8 cellular contexts compared by ENCODE assay signal in genomic region chr1:36322085-36322785, GRCh38. TPM values are rescaled to one million over a fixed set of nuclear protein-coding genes. Genes with fewer than 3 reads are reported as not detected.
DNase-seq lines count a peak whose midpoint lies in the region; ATAC-seq, FAIRE-seq and TF ChIP-seq lines count a peak whose summit lies in the region.

No MANE protein-coding gene starts in this region.

- FAIRE-seq in K562 (lab: Jason Lieb, UNC): no peak
- FAIRE-seq in HepG2 (lab: Jason Lieb, UNC): no peak

- no peak for TF ChIP-seq CTCF in SK-N-SH (IDR thresholded peaks at IDR 0.05)
- no peak for TF ChIP-seq CTCF in K562 (IDR thresholded peaks at IDR 0.05 in 2 of 3, conservative IDR thresholded peaks at IDR 0.05 in 1 of 3; ENCODE audit: insufficient read depth in 2 of 3, low read depth in 1 of 3, low read length in 3 of 3)
- TF ChIP-seq CTCF in HepG2 (CRISPR knock-in tag; IDR thresholded peaks at IDR 0.05): no peak
- TF ChIP-seq CTCF in suprapubic skin (IDR thresholded peaks at IDR 0.05): no peak
- no peak for TF ChIP-seq CTCF in MM.1S (IDR thresholded peaks at IDR 0.05; ENCODE audit: low read length)

- H3K4me2 ChIP-seq in SK-N-SH: peak overlapping the region; percentile 90; the same call in 1 of the 2 replicates
- H3K4me2 ChIP-seq in K562 (ENCODE audit: insufficient read depth, low read length): peak overlapping the region; percentile 88
- H3K4me2 ChIP-seq in HepG2 (ENCODE audit: low read depth, low read length): no peak overlapping the region
- no peak overlapping the region for H3K4me2 ChIP-seq in MM.1S (ENCODE audit: low read depth, low read length)

- no peak overlapping the region for H2AFZ ChIP-seq in SK-N-SH (ENCODE audit: low read depth)
- no peak overlapping the region for H2AFZ ChIP-seq in K562 (ENCODE audit: low read depth, low read length)
- no peak overlapping the region for H2AFZ ChIP-seq in HepG2 (ENCODE audit: low read length)
- no peak overlapping the region for H2AFZ ChIP-seq in MM.1S (ENCODE audit: low read length)

- H3K4me3 ChIP-seq in SK-N-SH (ENCODE audit: low read depth in 2 of 2, low read length in 1 of 2): peak overlapping the region; percentile 78
- peak overlapping the region; percentile 61 for H3K4me3 ChIP-seq in K562
- peak overlapping the region in 1 of 3 experiments; percentile 72; a peak in 1 of 6 replicates for H3K4me3 ChIP-seq in HepG2 (replicated peaks in 1 of 3; ENCODE audit: insufficient read depth in 1 of 3, low read depth in 2 of 3, low read length in 3 of 3)
- H3K4me3 ChIP-seq in suprapubic skin: peak overlapping the region; percentile 79
- no peak overlapping the region for H3K4me3 ChIP-seq in MM.1S (ENCODE audit: low read length)

- TF ChIP-seq RAD21 in SK-N-SH (IDR thresholded peaks at IDR 0.05; ENCODE audit: low read length) (no peak), K562 (CRISPR knock-in tag; conservative IDR thresholded peaks at IDR 0.05 in 1 of 2, IDR thresholded peaks at IDR 0.05 in 1 of 2) (no peak), HepG2 (CRISPR knock-in tag; IDR thresholded peaks at IDR 0.05) (no peak)

- H3K9me3 ChIP-seq in SK-N-SH (no peaks in the 10 kb centered on the region), K562 (replicated peaks; ENCODE audit: control insufficient read depth, insufficient read depth, low read depth, low read length) (no peaks in the 10 kb centered on the region), HepG2 (ENCODE audit: low read length) (no peaks in the 10 kb centered on the region), suprapubic skin (no peaks in the 10 kb centered on the region), MM.1S (replicated peaks; ENCODE audit: insufficient read depth, low read length) (no peaks in the 10 kb centered on the region)

- H3K27me3 ChIP-seq in SK-N-SH (ENCODE audit: insufficient read depth) (no peaks in the 10 kb centered on the region), K562 (ENCODE audit: control insufficient read depth in 2 of 2, insufficient read depth in 2 of 2, low read length in 2 of 2) (no peaks in the 10 kb centered on the region), HepG2 (ENCODE audit: control insufficient read depth in 1 of 2, insufficient read depth in 2 of 2, low read length in 2 of 2) (no peaks in the 10 kb centered on the region; a peak in 1 of 5 replicates), suprapubic skin (no peaks in the 10 kb centered on the region), MM.1S (replicated peaks; ENCODE audit: insufficient read depth, low read length) (no peaks in the 10 kb centered on the region)

- BruUV-seq in K562 (replicated peaks; lab: Mats Ljungman, UMichigan): no TSS peak
- no TSS peak for BruUV-seq in HepG2 (replicated peaks; lab: Mats Ljungman, UMichigan)

- H4K20me1 ChIP-seq in SK-N-SH (ENCODE audit: insufficient read depth) (0 out of 2 replicates have a peak, but pooled peaks cover 3% of the 10 kb centered on the region), K562 (replicated peaks; ENCODE audit: control insufficient read depth, insufficient read depth, low read length) (no peaks in the 10 kb centered on the region), HepG2 (ENCODE audit: insufficient read depth, low read length) (no peaks in the 10 kb centered on the region), MM.1S (ENCODE audit: insufficient read depth, low read length) (no peaks in the 10 kb centered on the region)

- intact Hi-C loops in K562 (cut with micrococcal nuclease): loop anchor here (5.0 to 10.0 kb wide), 2 partner anchors 65 to 437 kb away; partner anchors contain the start of genes AGO1 and STK40
- intact Hi-C loops in HepG2 (cut with micrococcal nuclease; ENCODE audit: unreplicated experiment): no loop called here

- 96% methylated on average over 48 of the region's 66 CpGs for WGBS in SK-N-SH (ENCODE audit: low lambda C conversion rate)
- 87% methylated on average over 37 of the region's 66 CpGs for WGBS in K562 (ENCODE audit: insufficient coverage, low coverage, missing lambda C conversion rate)
- 97% methylated on average over 40 of the region's 66 CpGs for WGBS in HepG2 (ENCODE audit: low lambda C conversion rate)
- 36% methylated on average over 24 of the region's 66 CpGs for WGBS in suprapubic skin

- ATAC-seq in SK-N-SH treated with all-trans-retinoic acid at 6 μM for 48 hours (no peak), K562 (no peak), HepG2 (no peak), HG03521 (IDR thresholded peaks at IDR 0.05; ENCODE audit: unreplicated experiment) (no peak)

- H3K9ac ChIP-seq in SK-N-SH (no peak overlapping the region), K562 (ENCODE audit: insufficient read depth in 1 of 2, low read depth in 2 of 2, low read length in 2 of 2) (peak overlapping the region; percentile 70 to 94), HepG2 (ENCODE audit: insufficient read depth, low read depth, low read length) (no peak overlapping the region), MM.1S (ENCODE audit: low read length) (no peak overlapping the region)

- H3F3A ChIP-seq in SK-N-SH (replicated peaks; ENCODE audit: insufficient read depth) (peaks cover 5% of the 10 kb centered on the region), MM.1S (ENCODE audit: insufficient read depth, low read length) (no peaks in the 10 kb centered on the region)

- H3K27ac ChIP-seq in SK-N-SH (ENCODE audit: low read depth in 2 of 2, low read length in 1 of 2): peak overlapping the region in 1 of 2 experiments; percentile 70; a peak in 2 of 4 replicates
- H3K27ac ChIP-seq in K562 (ENCODE audit: extremely low read depth, low read depth, low read length): peak overlapping the region; percentile 90; the same call in 1 of the 3 replicates
- no peak overlapping the region for H3K27ac ChIP-seq in HepG2 (ENCODE audit: extremely low read length, insufficient read depth, low read length)
- peak overlapping the region; percentile 85 for H3K27ac ChIP-seq in suprapubic skin
- no peak overlapping the region for H3K27ac ChIP-seq in MM.1S (ENCODE audit: low read length)

- CTCF ChIA-PET in SK-N-SH (lab: Yijun Ruan, JAX): interaction anchor here (0.5 to 5.7 kb wide), 6 partner anchors 20 to 172 kb away, joined by 3 to 29 read pairs (median 7); partner anchors contain the start of gene TRAPPC3
- CTCF ChIA-PET in K562 (lab: Yijun Ruan, JAX; ENCODE audit: low intra/inter-chr PET ratio): no interaction called here
- CTCF ChIA-PET in HepG2 (lab: Yijun Ruan, JAX; ENCODE audit: low intra/inter-chr PET ratio, low total read pairs): no interaction called here

- H3K4me1 ChIP-seq in SK-N-SH (ENCODE audit: control insufficient read depth in 1 of 2, insufficient read depth in 2 of 2, low read depth in 1 of 2, low read length in 1 of 2) (peaks cover 9 to 24% of the 10 kb centered on the region in 2 experiments; a peak in 1 of 4 replicates), K562 (replicated peaks in 1 of 2; ENCODE audit: control insufficient read depth in 2 of 2, insufficient read depth in 2 of 2, low read length in 2 of 2) (peaks cover 36 to 59% of the 10 kb centered on the region in 2 experiments), HepG2 (ENCODE audit: insufficient read depth, low read length) (peaks cover 31% of the 10 kb centered on the region), suprapubic skin (peaks cover 42% of the 10 kb centered on the region), MM.1S (ENCODE audit: low read length) (no peaks in the 10 kb centered on the region)

- TF ChIP-seq POLR2A in K562 (conservative IDR thresholded peaks at IDR 0.05): no peak
- no peak; a peak in 1 of 4 replicates for TF ChIP-seq POLR2A in HepG2 (IDR thresholded peaks at IDR 0.05; ENCODE audit: insufficient read depth in 1 of 2, low read depth in 2 of 2, low read length in 2 of 2)
- no peak for TF ChIP-seq POLR2A in suprapubic skin (IDR thresholded peaks at IDR 0.05)

- no peaks in the 10 kb centered on the region for H3K9me1 ChIP-seq in K562 (ENCODE audit: control insufficient read depth, insufficient read depth, low read length)

- TF ChIP-seq EP300 in SK-N-SH (IDR thresholded peaks at IDR 0.05; ENCODE audit: borderline replicate concordance in 1 of 2, low read depth in 1 of 2, low read length in 1 of 2) (no peak), K562 (IDR thresholded peaks at IDR 0.05; ENCODE audit: low read length) (no peak), HepG2 (IDR thresholded peaks at IDR 0.05; ENCODE audit: low read depth in 2 of 2, low read length in 2 of 2) (no peak), HepG2 (CRISPR knock-in tag; IDR thresholded peaks at IDR 0.05; ENCODE audit: borderline replicate concordance) (no peak), suprapubic skin (IDR thresholded peaks at IDR 0.05) (no peak)

- peaks cover 0 to 6% of the 10 kb centered on the region in 2 experiments for H3K36me3 ChIP-seq in SK-N-SH (replicated peaks in 1 of 2; ENCODE audit: control insufficient read depth in 1 of 2, insufficient read depth in 2 of 2, low read length in 1 of 2)
- peaks cover 4% of the 10 kb centered on the region; the same call in 1 of the 3 replicates for H3K36me3 ChIP-seq in K562 (ENCODE audit: control insufficient read depth, insufficient read depth, low read length)
- H3K36me3 ChIP-seq in HepG2 (replicated peaks in 1 of 2; ENCODE audit: control insufficient read depth in 1 of 2, insufficient read depth in 2 of 2, low read length in 2 of 2): no peaks in the 10 kb centered on the region
- H3K36me3 ChIP-seq in suprapubic skin: no peaks in the 10 kb centered on the region
- H3K36me3 ChIP-seq in MM.1S (replicated peaks; ENCODE audit: insufficient read depth, low read length): no peaks in the 10 kb centered on the region

- H3K9me2 ChIP-seq in SK-N-SH (no peaks in the 10 kb centered on the region), MM.1S (replicated peaks; ENCODE audit: insufficient read depth, low read length) (no peaks in the 10 kb centered on the region)

- POLR2A ChIA-PET in SK-N-SH (lab: Yijun Ruan, JAX): interaction anchor here (0.9 to 1.2 kb wide), 3 partner anchors 15 to 63 kb away, joined by 3 to 4 read pairs (median 3); partner anchors contain the start of genes SH3D21 and STK40
- POLR2A ChIA-PET in K562 (lab: Yijun Ruan, JAX): interaction anchor here (0.5 to 2.1 kb wide), 10 partner anchors 10 to 496 kb away, joined by 3 to 10 read pairs (median 3); no protein-coding TSS in a partner anchor
- POLR2A ChIA-PET in HepG2 (lab: Yijun Ruan, JAX): interaction anchor here (1.1 to 3.5 kb wide), 3 partner anchors 15 to 79 kb away, joined by 4 to 58 read pairs (median 29); partner anchors contain the start of gene SH3D21

- in situ Hi-C loops in K562 (cut with MboI): no loop called here
- in situ Hi-C loops in HepG2 (cut with HindIII; ENCODE audit: extremely low pct_ligation_motif_present, low pct_unique_long_range_greater_than_20kb): no loop called here

- DNase-seq in SK-N-SH: no peak
- DNase-seq in K562 (ENCODE audit: extremely low read depth in 1 of 4, low spot score in 3 of 4): no peak
- DNase-seq in HepG2 (ENCODE audit: low spot score): no peak
- no peak for DNase-seq in suprapubic skin (ENCODE audit: low spot score in 2 of 2)
- DNase-seq in MM.1S: no peak
- no peak for DNase-seq in NOMO-1 treated with DMSO at 0.1 percent for 48 hours (lab: John Stamatoyannopoulos, UW; ENCODE audit: unreplicated experiment)

- H3K79me2 ChIP-seq in SK-N-SH (ENCODE audit: insufficient read depth) (peaks cover 18% of the 10 kb centered on the region; the same call in 1 of the 2 replicates), K562 (ENCODE audit: control insufficient read depth, insufficient read depth, low read length) (peaks cover 18% of the 10 kb centered on the region; the same call in 2 of the 3 replicates), HepG2 (ENCODE audit: insufficient read depth, low read length) (no peaks in the 10 kb centered on the region), MM.1S (ENCODE audit: low read length) (no peaks in the 10 kb centered on the region)

RNA-seq across cellular contexts. Expression of gene EVA1B, which starts 1.2 kb away (rescaled TPM):
- polyA plus RNA-seq in SK-N-SH (2012; rRNA removed) (34.1 and 38.9 TPM in 2 replicates), K562 (2011; rRNA removed) (2.4 and 5.3 TPM in 2 replicates), K562 (2014; fragmentation: Illumina TruSeq; extraction: Trizol) (0.68 and 2.1 TPM in 2 replicates), K562 (2014; fragmentation: Nextera tagmentation; extraction: Ambion mirVana) (under 1 TPM; 0.08 to 0.13 TPM), K562 (2014; rRNA removed) (39.1 and 41.3 TPM in 2 replicates), HepG2 (2011; rRNA removed) (3.9 and 5.8 TPM in 2 replicates)
- polyA plus RNA-seq in SK-N-SH (2012; cell fraction: cytosol; rRNA removed): 18.8 and 34.7 TPM in 2 replicates
- polyA plus RNA-seq in SK-N-SH (2012; cell fraction: nucleus; rRNA removed): 15.4 and 32.2 TPM in 2 replicates
- total RNA-seq in K562 (2011; cell fraction: chromatin; rRNA removed; ENCODE audit: low replicate concordance): 1.1 and 4.4 TPM in 2 replicates
- 19.2 and 19.5 TPM in 2 replicates for total RNA-seq in K562 (2011; cell fraction: nucleolus; rRNA removed)
- 6.2 and 6.6 TPM in 2 replicates for total RNA-seq in K562 (2011; cell fraction: nucleoplasm; rRNA removed)
- total RNA-seq in K562 (2014; rRNA removed) (61.5 and 65.7 TPM in 2 replicates), K562 (2014; rRNA removed; fragmentation: Illumina TruSeq; extraction: Trizol) (0.29 and 0.44 TPM in 2 replicates), K562 (2015; rRNA removed; fragmentation: Illumina TruSeq; extraction: Trizol) (4.6 and 5.9 TPM in 2 replicates), K562 (2021) (27.2 and 27.8 TPM in 2 replicates), HepG2 (2016; rRNA removed; fragmentation: Illumina TruSeq; extraction: Trizol) (3.8 and 6.6 TPM in 2 replicates), suprapubic skin (10 to 100 TPM; 13.3 to 28.0 (median 19.2) TPM)
- 12.0 and 70.7 TPM in 2 replicates for polyA plus RNA-seq in K562 (2011; cell fraction: cytosol; rRNA removed)
- 4.3 and 9.6 TPM in 2 replicates for polyA plus RNA-seq in K562 (2011; cell fraction: nucleus; rRNA removed)
- 22.6 and 37.3 TPM in 2 replicates for polyA plus RNA-seq in K562 (2012)
- polyA minus RNA-seq in K562 (2011; rRNA and poly(A)+ RNA removed): 0.36 TPM in 1 of 2 replicates, not detected in the other
- 6.1 and 7.3 TPM in 2 replicates for polyA minus RNA-seq in K562 (2011; cell fraction: cytosol; rRNA and poly(A)+ RNA removed)
- 2.0 and 2.2 TPM in 2 replicates for polyA minus RNA-seq in K562 (2011; cell fraction: nucleus; rRNA and poly(A)+ RNA removed)
- total RNA-seq in HepG2 (2016; cell fraction: cytosol; rRNA removed; fragmentation: Illumina TruSeq; extraction: Trizol; ENCODE audit: low read depth): 17.4 and 24.0 TPM in 2 replicates
- 5.1 and 5.9 TPM in 2 replicates for total RNA-seq in HepG2 (2016; cell fraction: insoluble cytoplasmic fraction; rRNA removed; fragmentation: Illumina TruSeq; extraction: Trizol)
- total RNA-seq in HepG2 (2016; cell fraction: membrane; rRNA removed; fragmentation: Illumina TruSeq; extraction: Trizol): 15.5 and 17.9 TPM in 2 replicates
- 2.5 and 2.7 TPM in 2 replicates for total RNA-seq in HepG2 (2016; cell fraction: nucleus; rRNA removed; fragmentation: Illumina TruSeq; extraction: Trizol)
- 4.7 and 13.2 TPM in 2 replicates for polyA plus RNA-seq in HepG2 (2011; cell fraction: cytosol; rRNA removed)
- 7.5 and 8.1 TPM in 2 replicates for polyA plus RNA-seq in HepG2 (2011; cell fraction: nucleus; rRNA removed)
- polyA plus RNA-seq in HepG2 (2012): 2.8 and 7.2 TPM in 2 replicates
- 17.5 and 21.2 TPM in 2 replicates for polyA plus RNA-seq in HepG2 (2016; cell fraction: cytosol; fragmentation: Illumina TruSeq; extraction: Trizol; ENCODE audit: low read depth)
- polyA plus RNA-seq in HepG2 (2016; cell fraction: insoluble cytoplasmic fraction; fragmentation: Illumina TruSeq; extraction: Trizol; ENCODE audit: low read depth): 3.5 and 4.8 TPM in 2 replicates
- polyA plus RNA-seq in HepG2 (2016; cell fraction: membrane; fragmentation: Illumina TruSeq; extraction: Trizol; ENCODE audit: low read depth): 12.3 and 13.6 TPM in 2 replicates
- polyA plus RNA-seq in HepG2 (2016; cell fraction: nucleus; fragmentation: Illumina TruSeq; extraction: Trizol; ENCODE audit: insufficient read depth, low read depth): 5.0 and 5.9 TPM in 2 replicates
- polyA minus RNA-seq in HepG2 (2011; rRNA and poly(A)+ RNA removed; ENCODE audit: low replicate concordance): 1.2 and 5.8 TPM in 2 replicates
- polyA minus RNA-seq in HepG2 (2011; cell fraction: cytosol; rRNA and poly(A)+ RNA removed): 2.5 and 3.6 TPM in 2 replicates
- 0.50 and 0.90 TPM in 2 replicates for polyA minus RNA-seq in HepG2 (2011; cell fraction: nucleus; rRNA and poly(A)+ RNA removed)

RNA-seq across cellular contexts. Expression of gene SH3D21, which starts 16.1 kb away (rescaled TPM):
- polyA plus RNA-seq in SK-N-SH (2012; rRNA removed) (1.6 and 1.8 TPM in 2 replicates), K562 (2011; rRNA removed) (2.7 and 5.6 TPM in 2 replicates), K562 (2014; fragmentation: Illumina TruSeq; extraction: Trizol) (3.0 and 4.5 TPM in 2 replicates), K562 (2014; fragmentation: Nextera tagmentation; extraction: Ambion mirVana) (under 1 TPM; 0.01 to 0.07 TPM), K562 (2014; rRNA removed) (3.3 and 4.7 TPM in 2 replicates), HepG2 (2011; rRNA removed) (8.6 and 8.7 TPM in 2 replicates)
- 0.18 and 0.41 TPM in 2 replicates for polyA plus RNA-seq in SK-N-SH (2012; cell fraction: cytosol; rRNA removed)
- polyA plus RNA-seq in SK-N-SH (2012; cell fraction: nucleus; rRNA removed): 11.4 and 16.6 TPM in 2 replicates
- total RNA-seq in K562 (2011; cell fraction: chromatin; rRNA removed; ENCODE audit: low replicate concordance): 21.5 and 49.5 TPM in 2 replicates
- total RNA-seq in K562 (2011; cell fraction: nucleolus; rRNA removed): 24.7 and 26.5 TPM in 2 replicates
- 18.4 and 19.1 TPM in 2 replicates for total RNA-seq in K562 (2011; cell fraction: nucleoplasm; rRNA removed)
- total RNA-seq in K562 (2014; rRNA removed) (1.4 and 3.0 TPM in 2 replicates), K562 (2014; rRNA removed; fragmentation: Illumina TruSeq; extraction: Trizol) (0.89 and 1.1 TPM in 2 replicates), K562 (2015; rRNA removed; fragmentation: Illumina TruSeq; extraction: Trizol) (1.7 and 1.8 TPM in 2 replicates), K562 (2021) (3.0 and 4.3 TPM in 2 replicates), HepG2 (2016; rRNA removed; fragmentation: Illumina TruSeq; extraction: Trizol) (1.4 and 5.1 TPM in 2 replicates), suprapubic skin (10 to 100 TPM in 3 of 4 donors, 1 to 10 TPM in 1; 6.0 to 26.6 (median 16.0) TPM)
- 2.1 and 2.6 TPM in 2 replicates for polyA plus RNA-seq in K562 (2011; cell fraction: cytosol; rRNA removed)
- polyA plus RNA-seq in K562 (2011; cell fraction: nucleus; rRNA removed): 26.0 and 26.6 TPM in 2 replicates
- 4.1 and 6.9 TPM in 2 replicates for polyA plus RNA-seq in K562 (2012)
- 1.6 and 2.3 TPM in 2 replicates for polyA minus RNA-seq in K562 (2011; rRNA and poly(A)+ RNA removed)
- polyA minus RNA-seq in K562 (2011; cell fraction: cytosol; rRNA and poly(A)+ RNA removed): 1.9 and 2.2 TPM in 2 replicates
- polyA minus RNA-seq in K562 (2011; cell fraction: nucleus; rRNA and poly(A)+ RNA removed): 8.5 and 15.1 TPM in 2 replicates
- 0.79 and 0.81 TPM in 2 replicates for total RNA-seq in HepG2 (2016; cell fraction: cytosol; rRNA removed; fragmentation: Illumina TruSeq; extraction: Trizol; ENCODE audit: low read depth)
- 0.98 and 4.8 TPM in 2 replicates for total RNA-seq in HepG2 (2016; cell fraction: insoluble cytoplasmic fraction; rRNA removed; fragmentation: Illumina TruSeq; extraction: Trizol)
- 1.1 TPM in 2 replicates for total RNA-seq in HepG2 (2016; cell fraction: membrane; rRNA removed; fragmentation: Illumina TruSeq; extraction: Trizol)
- 6.7 and 7.2 TPM in 2 replicates for total RNA-seq in HepG2 (2016; cell fraction: nucleus; rRNA removed; fragmentation: Illumina TruSeq; extraction: Trizol)
- 1.6 and 1.7 TPM in 2 replicates for polyA plus RNA-seq in HepG2 (2011; cell fraction: cytosol; rRNA removed)
- 84.9 and 116 TPM in 2 replicates for polyA plus RNA-seq in HepG2 (2011; cell fraction: nucleus; rRNA removed)
- 6.9 and 8.0 TPM in 2 replicates for polyA plus RNA-seq in HepG2 (2012)
- polyA plus RNA-seq in HepG2 (2016; cell fraction: cytosol; fragmentation: Illumina TruSeq; extraction: Trizol; ENCODE audit: low read depth): 0.40 and 0.63 TPM in 2 replicates
- 2.1 and 2.3 TPM in 2 replicates for polyA plus RNA-seq in HepG2 (2016; cell fraction: insoluble cytoplasmic fraction; fragmentation: Illumina TruSeq; extraction: Trizol; ENCODE audit: low read depth)
- polyA plus RNA-seq in HepG2 (2016; cell fraction: membrane; fragmentation: Illumina TruSeq; extraction: Trizol; ENCODE audit: low read depth): 1.0 and 1.1 TPM in 2 replicates
- 21.9 and 30.8 TPM in 2 replicates for polyA plus RNA-seq in HepG2 (2016; cell fraction: nucleus; fragmentation: Illumina TruSeq; extraction: Trizol; ENCODE audit: insufficient read depth, low read depth)
- 3.0 and 3.2 TPM in 2 replicates for polyA minus RNA-seq in HepG2 (2011; rRNA and poly(A)+ RNA removed; ENCODE audit: low replicate concordance)
- 1.1 and 1.7 TPM in 2 replicates for polyA minus RNA-seq in HepG2 (2011; cell fraction: cytosol; rRNA and poly(A)+ RNA removed)
- polyA minus RNA-seq in HepG2 (2011; cell fraction: nucleus; rRNA and poly(A)+ RNA removed): 15.7 and 16.0 TPM in 2 replicates

Comparison
In these comparisons a context has a peak if more than half of its experiments do, and no peak if none do; other contexts are left out.
1. H3K27ac ChIP-seq: peak in K562 (single experiment) and suprapubic skin (single experiment); none in HepG2 (single experiment) and MM.1S (single experiment).
2. H3K4me2 ChIP-seq: peak in SK-N-SH (single experiment) and K562 (single experiment); none in HepG2 (single experiment) and MM.1S (single experiment).
3. H3K9ac ChIP-seq: peak in K562 (2 of 2); none in SK-N-SH (single experiment), HepG2 (single experiment) and MM.1S (single experiment).